In the genomic region with DNA sequence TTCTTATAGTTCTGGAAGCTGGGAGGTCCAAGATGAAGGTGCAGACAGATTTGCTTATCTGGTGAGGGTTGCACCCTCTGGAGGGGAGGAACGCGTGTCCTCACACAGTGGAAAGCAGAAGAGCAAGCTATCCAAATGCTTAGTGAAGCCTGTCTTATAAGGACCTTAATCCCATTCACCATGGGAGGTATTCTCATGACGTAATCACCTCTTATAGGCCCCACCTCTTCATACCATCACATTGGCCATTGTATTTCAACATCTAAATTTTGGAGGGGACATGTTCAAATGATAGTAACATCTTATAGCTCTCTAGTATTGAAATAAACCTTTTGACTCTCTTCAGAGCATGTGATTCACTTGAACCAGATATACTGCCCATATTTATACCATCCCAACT, we compare ENCODE assay signal across 17 cellular contexts.
DNase-seq lines count a peak whose midpoint lies in the region; ATAC-seq and TF ChIP-seq lines count a peak whose summit lies in the region.
"Had no signal": no experiment of that assay in that cellular context is flagged by ENCODE, and none has a peak within 500 bp of the region (broad histone marks: within the 10 kb centered on the region; RNA-seq: fewer than 3 reads in every experiment).

No MANE protein-coding gene starts in this region.

- H3K4me3 Mint-ChIP-seq in GM23338 (no peak overlapping the region), WTC11 (no peak overlapping the region), neural progenitor cell (no peak overlapping the region)
- H3K4me3 Mint-ChIP-seq: B cell; CD4-positive, CD25-positive, alpha-beta regulatory T cell; CD8-positive, alpha-beta T cell had no signal

- H3K9me3 Mint-ChIP-seq in GM23338 (no peaks in the 10 kb centered on the region), WTC11 (no peaks in the 10 kb centered on the region), neural progenitor cell (no peaks in the 10 kb centered on the region)
- H3K9me3 Mint-ChIP-seq: CD8-positive, alpha-beta T cell had no signal

- intact Hi-C loops in A673 (cut with micrococcal nuclease; ENCODE audit: unreplicated experiment): no loop called here

- no peaks in the 10 kb centered on the region for H3K79me2 ChIP-seq in GM23338 (replicated peaks; ENCODE audit: insufficient read depth)
- no peaks in the 10 kb centered on the region for H3K79me2 ChIP-seq in neural progenitor cell (ENCODE audit: low read depth)

- H3K4me1 ChIP-seq in A673 (ENCODE audit: insufficient read depth, low read length, poor library complexity, severe bottlenecking) (peaks cover 92% of the 10 kb centered on the region), GM23338 (ENCODE audit: insufficient read depth) (no peaks in the 10 kb centered on the region), neural progenitor cell (no peaks in the 10 kb centered on the region)
- H3K4me1 ChIP-seq: BLaER1, Caco-2 had no signal

- H3K4me1 Mint-ChIP-seq in GM23338 (no peaks in the 10 kb centered on the region; the same call in 2 of the 3 replicates), WTC11 (0 out of 2 replicates have a peak, but pooled peaks cover 4% of the 10 kb centered on the region), neural progenitor cell (no peaks in the 10 kb centered on the region)
- H3K4me1 Mint-ChIP-seq: B cell had no signal

- DNase-seq in A673 (ENCODE audit: low spot score) (peak; percentile 65), GM23338 (ENCODE audit: low spot score) (peak; percentile 8), WTC11 (ENCODE audit: low spot score) (no peak), neural progenitor cell (ENCODE audit: low spot score) (peak; percentile 33), dedifferentiated amniotic fluid mesenchymal stem cell (ENCODE audit: extremely low spot score) (no peak)
- DNase-seq: Caco-2; CD4-positive, CD25-positive, alpha-beta regulatory T cell; CD8-positive, alpha-beta T cell; DMS153; DND-41; GOT3; H7; HCEC 1CT had no signal

- CTCF ChIA-PET in A673 (lab: Charles Lee): no interaction called here
- CTCF ChIA-PET in WTC11 (lab: Charles Lee): interaction anchor here (0.9 to 1.7 kb wide), 2 partner anchors 30 to 655 kb away, joined by 3 to 7 read pairs; no protein-coding TSS in a partner anchor

- no peaks in the 10 kb centered on the region for H3K9me3 ChIP-seq in A673 (ENCODE audit: low read depth, low read length, poor library complexity, severe bottlenecking)
- no peaks in the 10 kb centered on the region for H3K9me3 ChIP-seq in neural progenitor cell (ENCODE audit: low read depth)
- H3K9me3 ChIP-seq: BLaER1, Caco-2 had no signal

- TF ChIP-seq CTCF in A673 (conservative IDR thresholded peaks at IDR 0.05; ENCODE audit: low read depth, low read length) (no peak), GM23338 (conservative IDR thresholded peaks at IDR 0.05; ENCODE audit: low read depth in 2 of 2) (no peak), WTC11 (IDR thresholded peaks at IDR 0.05) (no peak), neural progenitor cell (IDR thresholded peaks at IDR 0.05) (no peak)

- H2AFZ ChIP-seq in GM23338 (no peak overlapping the region), neural progenitor cell (replicated peaks) (no peak overlapping the region)

- POLR2A ChIA-PET in A673 (lab: Charles Lee; ENCODE audit: low non-redundant PET): no interaction called here
- POLR2A ChIA-PET in WTC11 (lab: Charles Lee): no interaction called here

- no peaks in the 10 kb centered on the region for H3K9me2 ChIP-seq in GM23338 (ENCODE audit: insufficient read depth)

- no peaks in the 10 kb centered on the region for H4K20me1 ChIP-seq in GM23338 (replicated peaks; ENCODE audit: insufficient read depth)
- no peaks in the 10 kb centered on the region for H4K20me1 ChIP-seq in neural progenitor cell (ENCODE audit: low read depth)
- H4K20me1 ChIP-seq: BLaER1 had no signal

- no peak overlapping the region for H3K4me3 ChIP-seq in A673 (ENCODE audit: low read depth, low read length, poor library complexity, severe bottlenecking)
- no peak overlapping the region for H3K4me3 ChIP-seq in GM23338
- H3K4me3 ChIP-seq in neural progenitor cell: no peak overlapping the region
- H3K4me3 ChIP-seq: BLaER1 had no signal

- no peak overlapping the region for H3K4me2 ChIP-seq in GM23338
- H3K4me2 ChIP-seq in neural progenitor cell: no peak overlapping the region
- H3K4me2 ChIP-seq: BLaER1 had no signal

- H3K36me3 ChIP-seq in A673 (ENCODE audit: insufficient read depth, low read length, poor library complexity, severe bottlenecking): no peaks in the 10 kb centered on the region
- no peaks in the 10 kb centered on the region for H3K36me3 ChIP-seq in GM23338 (ENCODE audit: insufficient read depth)
- no peaks in the 10 kb centered on the region for H3K36me3 ChIP-seq in neural progenitor cell
- H3K36me3 ChIP-seq: BLaER1 had no signal

- no peak overlapping the region for H3K27ac ChIP-seq in A673 (ENCODE audit: low read depth, low read length, poor library complexity, severe bottlenecking)
- no peak overlapping the region for H3K27ac ChIP-seq in GM23338 (ENCODE audit: low read depth)
- H3K27ac ChIP-seq in neural progenitor cell: no peak overlapping the region
- H3K27ac ChIP-seq: BLaER1, C4-2B had no signal

- no peaks in the 10 kb centered on the region for H3F3A ChIP-seq in GM23338 (replicated peaks; ENCODE audit: low read depth)
- no peaks in the 10 kb centered on the region for H3F3A ChIP-seq in neural progenitor cell (ENCODE audit: low read depth)

- no TSS peak for BruUV-seq in A673 (replicated peaks; lab: Mats Ljungman, UMichigan)

- H3K27me3 ChIP-seq in A673 (replicated peaks; ENCODE audit: insufficient read depth, low read depth, low read length, poor library complexity): no peaks in the 10 kb centered on the region
- H3K27me3 ChIP-seq in GM23338 (ENCODE audit: insufficient read depth): no peaks in the 10 kb centered on the region
- no peaks in the 10 kb centered on the region for H3K27me3 ChIP-seq in neural progenitor cell
- H3K27me3 ChIP-seq: BLaER1 had no signal

- H3K36me3 Mint-ChIP-seq in GM23338 (ENCODE audit: low read depth) (no peaks in the 10 kb centered on the region), WTC11 (no peaks in the 10 kb centered on the region), neural progenitor cell (no peaks in the 10 kb centered on the region)
- H3K36me3 Mint-ChIP-seq: CD4-positive, CD25-positive, alpha-beta regulatory T cell; CD8-positive, alpha-beta T cell had no signal

- no peak overlapping the region for H3K9ac ChIP-seq in neural progenitor cell
- H3K9ac ChIP-seq: BLaER1 had no signal

- H3K27me3 Mint-ChIP-seq in GM23338 (ENCODE audit: insufficient read depth, low read depth, poor library complexity) (no peaks in the 10 kb centered on the region), WTC11 (ENCODE audit: low read depth) (no peaks in the 10 kb centered on the region), neural progenitor cell (ENCODE audit: insufficient read depth, low read depth) (no peaks in the 10 kb centered on the region)
- H3K27me3 Mint-ChIP-seq: B cell; CD4-positive, CD25-positive, alpha-beta regulatory T cell had no signal

- ATAC-seq in GM23338 (no peak), WTC11 (0 out of 2 replicates have a peak, but pooled peaks have one; percentile 28), HG02981 (IDR thresholded peaks at IDR 0.05; ENCODE audit: unreplicated experiment) (no peak)
- ATAC-seq: CD8-positive, alpha-beta T cell had no signal

- H3K27ac Mint-ChIP-seq in GM23338 (no peak overlapping the region), WTC11 (no peak overlapping the region), neural progenitor cell (no peak overlapping the region)
- H3K27ac Mint-ChIP-seq: B cell; CD4-positive, CD25-positive, alpha-beta regulatory T cell; CD8-positive, alpha-beta T cell had no signal

TF ChIP-seq in GM23338, 12 proteins besides CTCF, POLR2A, EP300 and RAD21 (continues in another document):
- TF ChIP-seq, protein P1, sequence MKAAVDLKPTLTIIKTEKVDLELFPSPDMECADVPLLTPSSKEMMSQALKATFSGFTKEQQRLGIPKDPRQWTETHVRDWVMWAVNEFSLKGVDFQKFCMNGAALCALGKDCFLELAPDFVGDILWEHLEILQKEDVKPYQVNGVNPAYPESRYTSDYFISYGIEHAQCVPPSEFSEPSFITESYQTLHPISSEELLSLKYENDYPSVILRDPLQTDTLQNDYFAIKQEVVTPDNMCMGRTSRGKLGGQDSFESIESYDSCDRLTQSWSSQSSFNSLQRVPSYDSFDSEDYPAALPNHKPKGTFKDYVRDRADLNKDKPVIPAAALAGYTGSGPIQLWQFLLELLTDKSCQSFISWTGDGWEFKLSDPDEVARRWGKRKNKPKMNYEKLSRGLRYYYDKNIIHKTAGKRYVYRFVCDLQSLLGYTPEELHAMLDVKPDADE (IDR thresholded peaks at IDR 0.05): no peak
- TF ChIP-seq ZNF114 (CRISPR knock-in tag; IDR thresholded peaks at IDR 0.05) (no peak), JUNB (IDR thresholded peaks at IDR 0.05; ENCODE audit: unreplicated experiment) (no peak), EZH2 (IDR thresholded peaks at IDR 0.05; ENCODE audit: low read depth, unreplicated experiment) (no peak)

TF ChIP-seq in WTC11, 78 proteins besides CTCF, POLR2A, EP300 and RAD21:
- TF ChIP-seq, protein P2, sequence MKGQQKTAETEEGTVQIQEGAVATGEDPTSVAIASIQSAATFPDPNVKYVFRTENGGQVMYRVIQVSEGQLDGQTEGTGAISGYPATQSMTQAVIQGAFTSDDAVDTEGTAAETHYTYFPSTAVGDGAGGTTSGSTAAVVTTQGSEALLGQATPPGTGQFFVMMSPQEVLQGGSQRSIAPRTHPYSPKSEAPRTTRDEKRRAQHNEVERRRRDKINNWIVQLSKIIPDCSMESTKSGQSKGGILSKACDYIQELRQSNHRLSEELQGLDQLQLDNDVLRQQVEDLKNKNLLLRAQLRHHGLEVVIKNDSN (CRISPR knock-in tag; IDR thresholded peaks at IDR 0.05): no peak
- TF ChIP-seq, protein P3, sequence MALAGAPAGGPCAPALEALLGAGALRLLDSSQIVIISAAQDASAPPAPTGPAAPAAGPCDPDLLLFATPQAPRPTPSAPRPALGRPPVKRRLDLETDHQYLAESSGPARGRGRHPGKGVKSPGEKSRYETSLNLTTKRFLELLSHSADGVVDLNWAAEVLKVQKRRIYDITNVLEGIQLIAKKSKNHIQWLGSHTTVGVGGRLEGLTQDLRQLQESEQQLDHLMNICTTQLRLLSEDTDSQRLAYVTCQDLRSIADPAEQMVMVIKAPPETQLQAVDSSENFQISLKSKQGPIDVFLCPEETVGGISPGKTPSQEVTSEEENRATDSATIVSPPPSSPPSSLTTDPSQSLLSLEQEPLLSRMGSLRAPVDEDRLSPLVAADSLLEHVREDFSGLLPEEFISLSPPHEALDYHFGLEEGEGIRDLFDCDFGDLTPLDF (CRISPR knock-in tag; IDR thresholded peaks at IDR 0.05): no peak
- TF ChIP-seq ZNF317 (CRISPR knock-in tag; IDR thresholded peaks at IDR 0.05; ENCODE audit: borderline replicate concordance, low read depth): no peak
- TF ChIP-seq TP53 (CRISPR knock-in tag; IDR thresholded peaks at IDR 0.05): no peak

Comparison
In these comparisons a context has a peak if more than half of its experiments do, and no peak if none do; other contexts are left out.
1. DNase-seq: peak in A673 (single experiment), GM23338 (single experiment) and neural progenitor cell (single experiment); none in WTC11 (single experiment) and dedifferentiated amniotic fluid mesenchymal stem cell (single experiment).